Comparison of ENCODE assay signal across 28 cellular contexts in the genomic region with DNA sequence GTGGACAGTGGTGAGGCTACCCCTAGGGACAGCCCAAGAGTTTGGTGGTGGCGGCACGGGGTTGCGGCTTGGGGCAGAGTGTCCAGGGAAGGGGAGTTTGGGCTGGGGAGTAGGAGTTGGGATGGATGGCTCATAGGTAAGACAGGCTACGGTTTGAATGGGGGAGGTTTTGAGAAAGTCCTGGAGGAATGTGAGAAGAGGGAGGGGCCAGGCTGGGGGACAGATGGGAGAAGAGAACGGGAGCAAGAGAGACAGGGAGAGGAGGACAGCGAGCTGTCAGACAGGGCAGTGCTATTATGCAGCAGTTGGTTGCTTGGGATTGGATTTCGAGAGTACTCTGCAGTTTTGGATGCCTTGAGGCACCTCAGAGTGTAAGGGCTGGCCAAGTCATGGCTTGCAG. TPM values are rescaled to one million over a fixed set of nuclear protein-coding genes. Genes with fewer than 3 reads are reported as not detected.
DNase-seq lines count a peak whose midpoint lies in the region; ATAC-seq and TF ChIP-seq lines count a peak whose summit lies in the region.
"Had no signal": no experiment of that assay in that cellular context is flagged by ENCODE, and none has a peak within 500 bp of the region (broad histone marks: within the 10 kb centered on the region; RNA-seq: fewer than 3 reads in every experiment).

No MANE protein-coding gene starts in this region.

- CTCF ChIA-PET in WTC11 (lab: Charles Lee) = no interaction called here

- H3K23ac ChIP-seq in mesendoderm (ENCODE audit: low read length) = no peak overlapping the region

- H2BK15ac ChIP-seq in mesendoderm (replicated peaks; ENCODE audit: low read depth) = no peak overlapping the region

- H3K18ac ChIP-seq in mesendoderm (ENCODE audit: low read length) = no peak overlapping the region

- no CpG with 5 or more reads among the region's 7 CpGs for WGBS in mesendoderm (ENCODE audit: extremely low coverage, insufficient coverage, low lambda C conversion rate)

- no peak overlapping the region for H3K4ac ChIP-seq in mesendoderm (ENCODE audit: low read depth, low read length)

- H3K9me3 Mint-ChIP-seq in WTC11 = peaks cover 7% of the 10 kb centered on the region

- no peaks in the 10 kb centered on the region for H3K27me3 ChIP-seq in mesendoderm (ENCODE audit: insufficient read depth, low read length, poor library complexity)
- no peaks in the 10 kb centered on the region for H3K27me3 ChIP-seq in upper lobe of right lung

- H3K27ac ChIP-seq in mesendoderm (ENCODE audit: low read depth, low read length) = no peak overlapping the region
- H3K27ac ChIP-seq in upper lobe of right lung = no peak overlapping the region
- H3K27ac ChIP-seq: BLaER1, GM23248, KMS-11, SJSA1 had no signal

- H3K9me3 ChIP-seq in upper lobe of right lung = no peaks in the 10 kb centered on the region
- H3K9me3 ChIP-seq: HAP-1, SJSA1 had no signal

- no peak overlapping the region for H3K4me2 ChIP-seq in mesendoderm (ENCODE audit: low read length)
- H3K4me2 ChIP-seq: BLaER1, KMS-11 had no signal

- no peaks in the 10 kb centered on the region; the same call in 1 of the 2 replicates for H3K27me3 Mint-ChIP-seq in WTC11 (ENCODE audit: low read depth)
- H3K27me3 Mint-ChIP-seq: CD4-positive, alpha-beta T cell had no signal

- H2BK5ac ChIP-seq in mesendoderm (ENCODE audit: low read length) = no peak overlapping the region

- H2BK120ac ChIP-seq in mesendoderm (ENCODE audit: low read depth, low read length) = no peak overlapping the region

- H3K79me1 ChIP-seq in mesendoderm (ENCODE audit: low read length) = no peaks in the 10 kb centered on the region

- no peak overlapping the region for H2AK5ac ChIP-seq in mesendoderm (ENCODE audit: low read length)

- H3K9ac ChIP-seq in mesendoderm (ENCODE audit: low read length) = no peak overlapping the region
- H3K9ac ChIP-seq: BLaER1, GM23248, KMS-11 had no signal

- no peaks in the 10 kb centered on the region for H3K36me3 Mint-ChIP-seq in WTC11

- POLR2A ChIA-PET in WTC11 (lab: Charles Lee) = no interaction called here

- H4K5ac ChIP-seq in mesendoderm (ENCODE audit: low read length) = no peak overlapping the region

- H3K4me3 ChIP-seq in mesendoderm (ENCODE audit: low read length) = no peak overlapping the region
- H3K4me3 ChIP-seq in upper lobe of right lung = no peak overlapping the region
- H3K4me3 ChIP-seq: BLaER1, GM23248, HAP-1, SJSA1 had no signal

- no peaks in the 10 kb centered on the region for H3K4me1 ChIP-seq in mesendoderm (ENCODE audit: control insufficient read depth, low read depth, low read length)
- H3K4me1 ChIP-seq in upper lobe of right lung = no peaks in the 10 kb centered on the region
- H3K4me1 ChIP-seq: BLaER1, HAP-1, SJSA1 had no signal

- ATAC-seq in left ventricle myocardium superior (no peak), WTC11 (no peak; the same call in 1 of the 2 replicates), upper lobe of right lung (no peak), GM21529 (IDR thresholded peaks at IDR 0.05; ENCODE audit: unreplicated experiment) (no peak)
- ATAC-seq: PC-3, Right ventricle myocardium inferior had no signal

- no peak overlapping the region for H3K27ac Mint-ChIP-seq in WTC11
- H3K27ac Mint-ChIP-seq: CD4-positive, alpha-beta T cell; HFFc6; IgD-negative memory B cell had no signal

- no peaks in the 10 kb centered on the region for H3K36me3 ChIP-seq in mesendoderm (ENCODE audit: control insufficient read depth, insufficient read depth, low read length)
- H3K36me3 ChIP-seq in upper lobe of right lung = no peaks in the 10 kb centered on the region
- H3K36me3 ChIP-seq: BLaER1, HAP-1, SJSA1 had no signal

- H3K4me1 Mint-ChIP-seq in WTC11 = peaks cover 6% of the 10 kb centered on the region; the same call in 1 of the 2 replicates
- H3K4me1 Mint-ChIP-seq: IgD-negative memory B cell had no signal

- H3K79me2 ChIP-seq in mesendoderm (ENCODE audit: control insufficient read depth, insufficient read depth, low read length) = no peaks in the 10 kb centered on the region

- intact Hi-C loops in cardiac septum (cut with DNase I) (no loop called here), left ventricle myocardium superior (cut with micrococcal nuclease) (no loop called here), upper lobe of right lung (cut with DNase I) (no loop called here)

- no peak overlapping the region for H3K4me3 Mint-ChIP-seq in WTC11
- H3K4me3 Mint-ChIP-seq: CD4-positive, alpha-beta T cell; HFFc6; IgD-negative memory B cell had no signal

- DNase-seq in cardiac septum (ENCODE audit: low spot score) (peak; percentile 31), left ventricle myocardium superior (no peak), WTC11 (ENCODE audit: low spot score) (peak; percentile 10), mesendoderm (peak; percentile 21), upper lobe of right lung (peak; percentile 44), DMS153 treated with DMSO at 0.1 percent for 48 hours (lab: John Stamatoyannopoulos, UW; ENCODE audit: unreplicated experiment) (no peak), amniotic stem cell (lab: John Stamatoyannopoulos, UW) (no peak)
- DNase-seq: CD4-positive, alpha-beta T cell; DMS53; GM23248; HFFc6; MM.1S; NCI-H1417; NCI-H1694; NCI-H2029 treated with DMSO at 0.1 percent for 48 hours; NCI-H446 treated with DMSO at 0.1 percent for 48 hours; NCI-H526; NCI-H82; NK-92 treated with Interleukin-12 subunit alpha and Interleukin-12 subunit beta, amount 100 ng/mL, for 24 hours; PC-3 had no signal

- TF ChIP-seq CTCF in WTC11 (IDR thresholded peaks at IDR 0.05) (no peak), upper lobe of right lung (IDR thresholded peaks at IDR 0.05) (no peak)

- H3K56ac ChIP-seq in mesendoderm (ENCODE audit: low read length) = no peak overlapping the region

- no peak overlapping the region for H4K8ac ChIP-seq in mesendoderm (ENCODE audit: low read depth, low read length)

TF ChIP-seq in WTC11, 78 proteins besides CTCF, POLR2A, EP300 and RAD21 (continues in another document):
- TF ChIP-seq ZNF232 (CRISPR knock-in tag; IDR thresholded peaks at IDR 0.05) (no peak), USF2 (CRISPR knock-in tag; IDR thresholded peaks at IDR 0.05) (no peak), TP53 (CRISPR knock-in tag; IDR thresholded peaks at IDR 0.05) (no peak), RELA (CRISPR knock-in tag; IDR thresholded peaks at IDR 0.05; ENCODE audit: borderline replicate concordance) (no peak), ZNF423 (CRISPR knock-in tag; IDR thresholded peaks at IDR 0.05) (no peak), ZNF671 (CRISPR knock-in tag; IDR thresholded peaks at IDR 0.05) (no peak)
- TF ChIP-seq, protein P1, sequence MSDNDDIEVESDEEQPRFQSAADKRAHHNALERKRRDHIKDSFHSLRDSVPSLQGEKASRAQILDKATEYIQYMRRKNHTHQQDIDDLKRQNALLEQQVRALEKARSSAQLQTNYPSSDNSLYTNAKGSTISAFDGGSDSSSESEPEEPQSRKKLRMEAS (CRISPR knock-in tag; IDR thresholded peaks at IDR 0.05) = no peak
- TF ChIP-seq, protein P2, sequence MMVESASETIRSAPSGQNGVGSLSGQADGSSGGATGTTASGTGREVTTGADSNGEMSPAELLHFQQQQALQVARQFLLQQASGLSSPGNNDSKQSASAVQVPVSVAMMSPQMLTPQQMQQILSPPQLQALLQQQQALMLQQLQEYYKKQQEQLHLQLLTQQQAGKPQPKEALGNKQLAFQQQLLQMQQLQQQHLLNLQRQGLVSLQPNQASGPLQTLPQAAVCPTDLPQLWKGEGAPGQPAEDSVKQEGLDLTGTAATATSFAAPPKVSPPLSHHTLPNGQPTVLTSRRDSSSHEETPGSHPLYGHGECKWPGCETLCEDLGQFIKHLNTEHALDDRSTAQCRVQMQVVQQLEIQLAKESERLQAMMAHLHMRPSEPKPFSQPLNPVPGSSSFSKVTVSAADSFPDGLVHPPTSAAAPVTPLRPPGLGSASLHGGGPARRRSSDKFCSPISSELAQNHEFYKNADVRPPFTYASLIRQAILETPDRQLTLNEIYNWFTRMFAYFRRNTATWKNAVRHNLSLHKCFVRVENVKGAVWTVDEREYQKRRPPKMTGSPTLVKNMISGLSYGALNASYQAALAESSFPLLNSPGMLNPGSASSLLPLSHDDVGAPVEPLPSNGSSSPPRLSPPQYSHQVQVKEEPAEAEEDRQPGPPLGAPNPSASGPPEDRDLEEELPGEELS (CRISPR knock-in tag; IDR thresholded peaks at IDR 0.05) = no peak
- TF ChIP-seq, protein P3, sequence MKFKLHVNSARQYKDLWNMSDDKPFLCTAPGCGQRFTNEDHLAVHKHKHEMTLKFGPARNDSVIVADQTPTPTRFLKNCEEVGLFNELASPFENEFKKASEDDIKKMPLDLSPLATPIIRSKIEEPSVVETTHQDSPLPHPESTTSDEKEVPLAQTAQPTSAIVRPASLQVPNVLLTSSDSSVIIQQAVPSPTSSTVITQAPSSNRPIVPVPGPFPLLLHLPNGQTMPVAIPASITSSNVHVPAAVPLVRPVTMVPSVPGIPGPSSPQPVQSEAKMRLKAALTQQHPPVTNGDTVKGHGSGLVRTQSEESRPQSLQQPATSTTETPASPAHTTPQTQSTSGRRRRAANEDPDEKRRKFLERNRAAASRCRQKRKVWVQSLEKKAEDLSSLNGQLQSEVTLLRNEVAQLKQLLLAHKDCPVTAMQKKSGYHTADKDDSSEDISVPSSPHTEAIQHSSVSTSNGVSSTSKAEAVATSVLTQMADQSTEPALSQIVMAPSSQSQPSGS (CRISPR knock-in tag; IDR thresholded peaks at IDR 0.05; ENCODE audit: borderline replicate concordance, low read depth) = no peak
- TF ChIP-seq, protein P4, sequence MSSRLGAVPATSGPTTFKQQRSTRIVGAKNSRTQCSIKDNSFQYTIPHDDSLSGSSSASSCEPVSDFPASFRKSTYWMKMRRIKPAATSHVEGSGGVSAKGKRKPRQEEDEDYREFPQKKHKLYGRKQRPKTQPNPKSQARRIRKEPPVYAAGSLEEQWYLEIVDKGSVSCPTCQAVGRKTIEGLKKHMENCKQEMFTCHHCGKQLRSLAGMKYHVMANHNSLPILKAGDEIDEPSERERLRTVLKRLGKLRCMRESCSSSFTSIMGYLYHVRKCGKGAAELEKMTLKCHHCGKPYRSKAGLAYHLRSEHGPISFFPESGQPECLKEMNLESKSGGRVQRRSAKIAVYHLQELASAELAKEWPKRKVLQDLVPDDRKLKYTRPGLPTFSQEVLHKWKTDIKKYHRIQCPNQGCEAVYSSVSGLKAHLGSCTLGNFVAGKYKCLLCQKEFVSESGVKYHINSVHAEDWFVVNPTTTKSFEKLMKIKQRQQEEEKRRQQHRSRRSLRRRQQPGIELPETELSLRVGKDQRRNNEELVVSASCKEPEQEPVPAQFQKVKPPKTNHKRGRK (CRISPR knock-in tag; IDR thresholded peaks at IDR 0.05; ENCODE audit: borderline replicate concordance) = no peak

RNA-seq across cellular contexts. Expression of gene PSD2, which starts 24.5 kb away (rescaled TPM):
- total RNA-seq in cardiac septum = 0.08 TPM
- total RNA-seq in left ventricle myocardium superior = not detected
- 0.55 to 0.57 TPM (median 0.57 TPM) in 3 replicates for total RNA-seq in WTC11 (2021)
- 0.04 TPM for polyA plus RNA-seq in mesendoderm (2013, experiment 1 of 2)
- 0.03 TPM for polyA plus RNA-seq in mesendoderm (2013, experiment 2 of 2)
- total RNA-seq in upper lobe of right lung = not detected
- total RNA-seq: PC-3, Right ventricle myocardium inferior had no signal
- polyA plus RNA-seq: AG04450, GM23248, IgD-negative memory B cell had no signal

Comparison
In these comparisons a context has a peak if more than half of its experiments do, and no peak if none do; other contexts are left out.
1. DNase-seq: peak in cardiac septum (single experiment), WTC11 (single experiment), mesendoderm (single experiment) and upper lobe of right lung (single experiment); none in left ventricle myocardium superior (single experiment), DMS153 treated with DMSO at 0.1 percent for 48 hours (single experiment) and amniotic stem cell (single experiment).